ENCODE assay signal across 10 cellular contexts in genomic region chr7:584122-584465, GRCh38.
DNase-seq lines count a peak whose midpoint lies in the region; ATAC-seq, FAIRE-seq and TF ChIP-seq lines count a peak whose summit lies in the region.
"Had no signal": no experiment of that assay in that cellular context is flagged by ENCODE, and none has a peak within 500 bp of the region (broad histone marks: within the 10 kb centered on the region; RNA-seq: fewer than 3 reads in every experiment).

No MANE protein-coding gene starts in this region.

- H3K4me2 ChIP-seq in DND-41 (ENCODE audit: insufficient read depth, low read length) (peak overlapping the region; percentile 65), GM12878 (ENCODE audit: control insufficient read depth, insufficient read depth) (no peak overlapping the region), MM.1S (ENCODE audit: low read depth, low read length) (no peak overlapping the region)

- no peaks in the 10 kb centered on the region for H3F3A ChIP-seq in MM.1S (ENCODE audit: insufficient read depth, low read length)

- POLR2A ChIA-PET in GM12878 (lab: Charles Lee), result no interaction called here

- TF ChIP-seq POLR2A in GM12878 (IDR thresholded peaks at IDR 0.05; ENCODE audit: low read depth, low read length), result peak; percentile 23; the same call in 1 of the 2 replicates

- CTCF ChIA-PET in GM12878 (lab: Yijun Ruan, JAX), result no interaction called here

- H3K4me3 ChIP-seq in DND-41 (ENCODE audit: low read depth in 1 of 2, low read length in 2 of 2) (peak overlapping the region in 1 of 2 experiments; percentile 56; a peak in 2 of 4 replicates), GM12878 (no peak overlapping the region), MM.1S (ENCODE audit: low read length) (no peak overlapping the region)

- intact Hi-C loops in GM12878 (cut with micrococcal nuclease; ENCODE audit: unreplicated experiment) (no loop called here), sciatic nerve (cut with DNase I) (no loop called here)

- H3K9ac ChIP-seq in DND-41 (ENCODE audit: low read depth, low read length) (peak overlapping the region; percentile 46), GM12878 (ENCODE audit: control insufficient read depth, insufficient read depth, low read length) (no peak overlapping the region), MM.1S (ENCODE audit: low read length) (no peak overlapping the region)

- RAD21 ChIA-PET in GM12878 (lab: Charles Lee; ENCODE audit: unreplicated experiment), result no interaction called here

- H2AFZ ChIP-seq in DND-41 (ENCODE audit: low read depth, low read length), result 0 out of 2 replicates have a peak overlapping the region, but pooled peaks have one; percentile 38
- H2AFZ ChIP-seq in GM12878 (ENCODE audit: control insufficient read depth, low read depth, low read length), result no peak overlapping the region
- no peak overlapping the region for H2AFZ ChIP-seq in MM.1S (ENCODE audit: low read length)

- no TSS peak for BruUV-seq in GM12878 (replicated peaks; lab: Mats Ljungman, UMichigan)

- TF ChIP-seq RAD21 in GM12878 (IDR thresholded peaks at IDR 0.05; ENCODE audit: insufficient read depth, low read depth, low read length), result no peak

- H3K4me1 ChIP-seq in DND-41 (ENCODE audit: insufficient read depth, low read length) (peaks cover 24% of the 10 kb centered on the region), GM12878 (ENCODE audit: control insufficient read depth, insufficient read depth, low read length) (peaks cover 11% of the 10 kb centered on the region), MM.1S (ENCODE audit: low read length) (no peaks in the 10 kb centered on the region)

- peak; percentile 84 for DNase-seq in DND-41
- peak; percentile 90 to 93 for DNase-seq in activated CD4-positive, alpha-beta T cell treated with anti-CD3 and anti-CD28 coated beads for 4 hours
- no peak for DNase-seq in GM12878 (ENCODE audit: low read depth, low spot score)
- peak; percentile 88 for DNase-seq in stimulated activated CD4-positive, alpha-beta T cell treated with anti-CD3 and anti-CD28 coated beads, Interleukin-4, amount 100 ng/mL, for 1 hour
- DNase-seq in MM.1S, result no peak
- no peak for DNase-seq in sciatic nerve (ENCODE audit: low spot score)
- DNase-seq in NCI-H446 treated with DMSO at 0.1 percent for 48 hours (lab: John Stamatoyannopoulos, UW), result no peak
- DNase-seq: GOT3, NCI-H1417 treated with DMSO at 0.1 percent for 48 hours had no signal

- no peaks in the 10 kb centered on the region for H3K9me3 ChIP-seq in DND-41 (ENCODE audit: insufficient read depth, low read length, severe bottlenecking)
- peaks cover 5% of the 10 kb centered on the region; the same call in 2 of the 3 replicates for H3K9me3 ChIP-seq in GM12878 (replicated peaks; ENCODE audit: control insufficient read depth, insufficient read depth, low read length)
- no peaks in the 10 kb centered on the region for H3K9me3 ChIP-seq in MM.1S (replicated peaks; ENCODE audit: insufficient read depth, low read length)

- H3K27ac ChIP-seq in DND-41 (ENCODE audit: low read length) (peak overlapping the region; percentile 74), GM12878 (ENCODE audit: control insufficient read depth, insufficient read depth) (no peak overlapping the region), MM.1S (ENCODE audit: low read length) (no peak overlapping the region)

- H3K9me2 ChIP-seq in MM.1S (replicated peaks; ENCODE audit: insufficient read depth, low read length), result no peaks in the 10 kb centered on the region

- FAIRE-seq in GM12878 (lab: Jason Lieb, UNC), result no peak

- ATAC-seq in DND-41 (ENCODE audit: insufficient read depth, low read depth) (peak; percentile 93), GM12878 (no peak), GM18520 (IDR thresholded peaks at IDR 0.05; ENCODE audit: unreplicated experiment) (no peak), sciatic nerve (no peak)

- H4K20me1 ChIP-seq in DND-41 (ENCODE audit: insufficient read depth, low read length) (peaks cover 6% of the 10 kb centered on the region), GM12878 (ENCODE audit: control insufficient read depth, insufficient read depth) (no peaks in the 10 kb centered on the region), MM.1S (ENCODE audit: insufficient read depth, low read length) (no peaks in the 10 kb centered on the region)

- TF ChIP-seq CTCF in DND-41 (IDR thresholded peaks at IDR 0.05; ENCODE audit: borderline replicate concordance, extremely low read depth, low read length, poor library complexity, severe bottlenecking) (no peak), GM12878 (IDR thresholded peaks at IDR 0.05 in 2 of 3, conservative IDR thresholded peaks at IDR 0.05 in 1 of 3; ENCODE audit: control insufficient read depth in 2 of 3, extremely low read depth in 1 of 3, insufficient read depth in 1 of 3, low read depth in 3 of 3, low read length in 3 of 3) (no peak), MM.1S (IDR thresholded peaks at IDR 0.05; ENCODE audit: low read length) (no peak)

- SMC1A ChIA-PET in GM12878 (lab: Charles Lee; ENCODE audit: uncharacterized antibody, unreplicated experiment), result no interaction called here

- H3K36me3 ChIP-seq in DND-41 (ENCODE audit: insufficient read depth, low read length) (peaks cover 70% of the 10 kb centered on the region), GM12878 (ENCODE audit: control insufficient read depth in 2 of 2, insufficient read depth in 2 of 2, low read length in 1 of 2) (peaks cover 9% of the 10 kb centered on the region in 2 experiments; a peak in 3 of 4 replicates), MM.1S (replicated peaks; ENCODE audit: insufficient read depth, low read length) (no peaks in the 10 kb centered on the region)

- 91% methylated on average over 13 of the region's 15 CpGs for WGBS in GM12878 (ENCODE audit: insufficient coverage, insufficient replicate concordance, low lambda C conversion rate, missing lambda C conversion rate)

- in situ Hi-C loops in GM12878 (cut with MboI), result no loop called here

- TF ChIP-seq EP300 in GM12878 (IDR thresholded peaks at IDR 0.05; ENCODE audit: borderline replicate concordance in 1 of 2, control insufficient read depth in 1 of 2, low read depth in 2 of 2, low read length in 2 of 2), result no peak

- H3K79me2 ChIP-seq in DND-41 (ENCODE audit: insufficient read depth, low read length), result peaks cover 32% of the 10 kb centered on the region
- no peaks in the 10 kb centered on the region for H3K79me2 ChIP-seq in GM12878 (ENCODE audit: control insufficient read depth, insufficient read depth, low read length)
- no peaks in the 10 kb centered on the region for H3K79me2 ChIP-seq in MM.1S (ENCODE audit: low read length)

- no peaks in the 10 kb centered on the region for H3K27me3 ChIP-seq in DND-41 (ENCODE audit: insufficient read depth, low read length, poor library complexity)
- no peaks in the 10 kb centered on the region for H3K27me3 ChIP-seq in GM12878 (replicated peaks in 1 of 2; ENCODE audit: control insufficient read depth in 2 of 2, insufficient read depth in 2 of 2, low read length in 1 of 2)
- no peaks in the 10 kb centered on the region for H3K27me3 ChIP-seq in MM.1S (replicated peaks; ENCODE audit: insufficient read depth, low read length)

TF ChIP-seq in GM12878, 131 proteins besides CTCF, POLR2A, EP300 and RAD21:
- TF ChIP-seq BCL3 (IDR thresholded peaks at IDR 0.05; ENCODE audit: borderline replicate concordance, insufficient read depth, low read depth, low read length, poor library complexity, severe bottlenecking) (peak; percentile 41), FOS (IDR thresholded peaks at IDR 0.05; ENCODE audit: borderline replicate concordance, extremely low read depth, insufficient read length) (no peak), IRF5 (IDR thresholded peaks at IDR 0.05; ENCODE audit: borderline replicate concordance) (no peak)

Comparison
In these comparisons a context has a peak if more than half of its experiments do, and no peak if none do; other contexts are left out.
1. DNase-seq: peak in DND-41 (single experiment), activated CD4-positive, alpha-beta T cell treated with anti-CD3 and anti-CD28 coated beads for 4 hours (2 of 2) and stimulated activated CD4-positive, alpha-beta T cell treated with anti-CD3 and anti-CD28 coated beads, Interleukin-4, amount 100 ng/mL, for 1 hour (single experiment); none in GM12878 (single experiment), MM.1S (single experiment), sciatic nerve (single experiment) and NCI-H446 treated with DMSO at 0.1 percent for 48 hours (single experiment).